8 cellular contexts compared by ENCODE assay signal in the genomic region with DNA sequence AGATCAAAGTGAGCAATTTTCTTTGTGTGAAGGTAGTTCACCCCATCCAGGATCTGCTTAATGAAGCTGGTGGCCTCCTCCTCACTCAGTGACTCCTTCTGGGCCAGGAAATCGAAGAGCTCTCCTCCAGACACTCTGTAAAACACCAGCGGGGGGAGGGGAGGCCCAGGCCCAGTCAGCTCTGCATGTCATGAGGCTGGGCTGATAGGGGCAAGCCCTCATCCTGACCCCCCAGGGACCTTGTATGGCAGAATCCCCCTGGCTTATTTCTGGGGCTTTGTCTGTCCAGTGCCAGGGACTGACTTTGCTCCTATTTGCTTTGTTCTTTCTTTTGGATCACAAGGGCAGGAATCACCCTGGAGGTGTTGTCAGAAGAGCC.
DNase-seq lines count a peak whose midpoint lies in the region; ATAC-seq lines count a peak whose summit lies in the region.

No MANE protein-coding gene starts in this region.

- no peak overlapping the region for H3K4me3 ChIP-seq in HUES48 (ENCODE audit: low read depth, low read length)

- no peaks in the 10 kb centered on the region for H3K9me3 Mint-ChIP-seq in activated naive CD4-positive, alpha-beta T cell treated with anti-CD3 and anti-CD28 coated beads for 36 hours

- H3K4me3 Mint-ChIP-seq in activated naive CD4-positive, alpha-beta T cell treated with anti-CD3 and anti-CD28 coated beads for 36 hours = no peak overlapping the region

- no peak overlapping the region for H3K9ac ChIP-seq in HUES48 (ENCODE audit: low read depth, low read length)

- H3K27ac Mint-ChIP-seq in activated naive CD4-positive, alpha-beta T cell treated with anti-CD3 and anti-CD28 coated beads for 36 hours = peak overlapping the region; percentile 32

- no peaks in the 10 kb centered on the region for H3K27me3 ChIP-seq in HUES48 (ENCODE audit: control insufficient read depth, insufficient read depth, low read length)

- peak overlapping the region; percentile 5 for H3K27ac ChIP-seq in HUES48 (ENCODE audit: low read depth, low read length)
- no peak overlapping the region for H3K27ac ChIP-seq in caudate nucleus (ENCODE audit: low read depth, low read length)

- H3K27me3 Mint-ChIP-seq in activated naive CD4-positive, alpha-beta T cell treated with anti-CD3 and anti-CD28 coated beads for 36 hours (ENCODE audit: low read depth) = no peaks in the 10 kb centered on the region

- H3K9me3 ChIP-seq in HUES48 (ENCODE audit: control insufficient read depth, insufficient read depth, low read length) = no peaks in the 10 kb centered on the region

- intact Hi-C loops in activated naive CD4-positive, alpha-beta T cell treated with anti-CD3 and anti-CD28 coated beads for 36 hours (cut with micrococcal nuclease) = loop anchor here (2.0 kb wide), 1 partner anchor 39 kb away; no protein-coding TSS in a partner anchor

- peak; percentile 12 for ATAC-seq in GM19351 (IDR thresholded peaks at IDR 0.05; ENCODE audit: unreplicated experiment)
- ATAC-seq in HG03095 (IDR thresholded peaks at IDR 0.05; ENCODE audit: unreplicated experiment) = no peak

- peaks cover 41% of the 10 kb centered on the region for H3K4me1 ChIP-seq in HUES48 (ENCODE audit: control insufficient read depth, insufficient read depth, low read length)

- H3K36me3 Mint-ChIP-seq in activated naive CD4-positive, alpha-beta T cell treated with anti-CD3 and anti-CD28 coated beads for 36 hours (ENCODE audit: low read depth) = no peaks in the 10 kb centered on the region

- peaks cover 22% of the 10 kb centered on the region for H3K4me1 Mint-ChIP-seq in activated naive CD4-positive, alpha-beta T cell treated with anti-CD3 and anti-CD28 coated beads for 36 hours (ENCODE audit: low read depth)

- CTCF ChIA-PET in activated naive CD4-positive, alpha-beta T cell treated with anti-CD3 and anti-CD28 coated beads for 36 hours (lab: Charles Lee) = interaction anchor here (0.9 to 2.9 kb wide), 3 partner anchors 24 to 75 kb away, joined by 3 to 14 read pairs (median 5); a partner anchor contains a TSS

- H3K36me3 ChIP-seq in HUES48 (ENCODE audit: control insufficient read depth, insufficient read depth, low read length) = no peaks in the 10 kb centered on the region

- peak; percentile 75 for DNase-seq in activated naive CD4-positive, alpha-beta T cell treated with anti-CD3 and anti-CD28 coated beads for 36 hours
- DNase-seq in stimulated activated CD4-positive, alpha-beta T cell treated with anti-CD3 and anti-CD28 coated beads, Interleukin-15, amount 100 ng/mL, for 48 hours (ENCODE audit: low read depth in 2 of 2) = peak; percentile 31 to 51
- DNase-seq in AML-193 (lab: John Stamatoyannopoulos, UW) = no peak
- DNase-seq in caudate nucleus (lab: John Stamatoyannopoulos, UW) = no peak
- DNase-seq in glomerular visceral epithelial cell (ENCODE audit: extremely low spot score) = no peak

Comparison
In these comparisons a context has a peak if more than half of its experiments do, and no peak if none do; other contexts are left out.
1. DNase-seq: peak in activated naive CD4-positive, alpha-beta T cell treated with anti-CD3 and anti-CD28 coated beads for 36 hours (single experiment) and stimulated activated CD4-positive, alpha-beta T cell treated with anti-CD3 and anti-CD28 coated beads, Interleukin-15, amount 100 ng/mL, for 48 hours (2 of 2); none in AML-193 (0 of 2), caudate nucleus (0 of 61) and glomerular visceral epithelial cell (single experiment).